ENCODE assay signal across 20 cellular contexts in genomic region chr1:245571872-245572294, GRCh38.
DNase-seq lines count a peak whose midpoint lies in the region; TF ChIP-seq lines count a peak whose summit lies in the region.
"Had no signal": no experiment of that assay in that cellular context is flagged by ENCODE, and none has a peak within 500 bp of the region (broad histone marks: within the 10 kb centered on the region; RNA-seq: fewer than 3 reads in every experiment).

No MANE protein-coding gene starts in this region.

- H3F3A ChIP-seq in SK-N-SH (replicated peaks; ENCODE audit: insufficient read depth) (no peaks in the 10 kb centered on the region), smooth muscle cell (ENCODE audit: low read depth) (peaks cover 8% of the 10 kb centered on the region)

- no peak overlapping the region for H2BK5ac ChIP-seq in mesenchymal stem cell (ENCODE audit: low read depth, low read length, poor library complexity, severe bottlenecking)

- peak overlapping the region in 1 of 2 experiments; percentile 9 for H3K14ac ChIP-seq in mesenchymal stem cell (ENCODE audit: low read length in 2 of 2)

- H3K79me2 ChIP-seq in SK-N-SH (ENCODE audit: insufficient read depth) (no peaks in the 10 kb centered on the region), smooth muscle cell (ENCODE audit: low read depth) (peaks cover 30% of the 10 kb centered on the region)

- TF ChIP-seq RAD21 in SK-N-SH (IDR thresholded peaks at IDR 0.05; ENCODE audit: low read length): peak; percentile 44

- DNase-seq in NCI-H146 (lab: John Stamatoyannopoulos, UW) (peak; percentile 57), NCI-H146 treated with DMSO at 0.1 percent for 48 hours (lab: John Stamatoyannopoulos, UW; ENCODE audit: unreplicated experiment) (no peak), SK-N-SH (peak; percentile 82), mesenchymal stem cell (no peak), retina (peak; percentile 79), smooth muscle cell (lab: John Stamatoyannopoulos, UW; ENCODE audit: unreplicated experiment) (no peak), HT-29 (ENCODE audit: low spot score) (no peak)
- no peak for DNase-seq in activated CD4-positive, alpha-beta T cell treated with anti-CD3 and anti-CD28 coated beads, Interleukin-2, amount 50 U/mL, for 1 hour
- DNase-seq: CD8-positive, alpha-beta memory T cell; DND-41; GDM1; HCEC 1CT; MV-4-11; NCI-H1417 treated with DMSO at 0.1 percent for 48 hours; NCI-H2081; NCI-H2227 treated with DMSO at 0.1 percent for 48 hours; NCI-H524 treated with DMSO at 0.1 percent for 48 hours had no signal

- CTCF ChIA-PET in SK-N-SH (lab: Yijun Ruan, JAX): interaction anchor here (0.7 to 1.8 kb wide), 7 partner anchors 11 to 419 kb away, joined by 3 to 6 read pairs (median 4); no protein-coding TSS in a partner anchor

- H2BK12ac ChIP-seq in mesenchymal stem cell (ENCODE audit: low read length in 2 of 2): peak overlapping the region; percentile 59

- H4K8ac ChIP-seq in mesenchymal stem cell (ENCODE audit: low read length): no peak overlapping the region

- H3K4me1 ChIP-seq in SK-N-SH (ENCODE audit: control insufficient read depth in 1 of 2, insufficient read depth in 2 of 2, low read depth in 1 of 2, low read length in 1 of 2): peaks cover 0 to 54% of the 10 kb centered on the region in 2 experiments; a peak in 2 of 4 replicates
- no peaks in the 10 kb centered on the region for H3K4me1 ChIP-seq in mesenchymal stem cell (ENCODE audit: control insufficient read depth, insufficient read depth, low read depth, low read length)
- peaks cover 14% of the 10 kb centered on the region for H3K4me1 ChIP-seq in smooth muscle cell (ENCODE audit: low read depth)

- peak overlapping the region; percentile 37 to 42 for H3K18ac ChIP-seq in mesenchymal stem cell (ENCODE audit: low read depth in 1 of 2, low read length in 2 of 2)

- H2BK120ac ChIP-seq in mesenchymal stem cell (ENCODE audit: low read depth, low read length): no peak overlapping the region

- no peak overlapping the region for H3K4me3 ChIP-seq in SK-N-SH (ENCODE audit: low read depth in 2 of 2, low read length in 1 of 2)
- no peak overlapping the region for H3K4me3 ChIP-seq in mesenchymal stem cell (ENCODE audit: insufficient read depth in 1 of 2, low read depth in 1 of 2, low read length in 2 of 2)
- H3K4me3 ChIP-seq in smooth muscle cell: no peak overlapping the region
- H3K4me3 ChIP-seq: GM12878, K562 had no signal

- TF ChIP-seq CTCF in SK-N-SH (IDR thresholded peaks at IDR 0.05): no peak
- no peak for TF ChIP-seq CTCF in smooth muscle cell (IDR thresholded peaks at IDR 0.05; ENCODE audit: borderline replicate concordance, insufficient read depth, poor library complexity, severe bottlenecking)

- peak in 1 of 2 experiments; percentile 96; a peak in 2 of 4 replicates for TF ChIP-seq EP300 in SK-N-SH (IDR thresholded peaks at IDR 0.05; ENCODE audit: borderline replicate concordance in 1 of 2, low read depth in 1 of 2, low read length in 1 of 2)

- no peaks in the 10 kb centered on the region for H3K79me1 ChIP-seq in mesenchymal stem cell (replicated peaks; ENCODE audit: low read length, poor library complexity, severe bottlenecking)

- WGBS in SK-N-SH (ENCODE audit: low lambda C conversion rate): 71% methylated on average over 8 of the region's 9 CpGs
- 50% methylated on average over 9 of the region's 9 CpGs for whole genome bisulfite sequencing in mesenchymal stem cell
- 58% methylated on average over 9 of the region's 9 CpGs for WGBS in smooth muscle cell (ENCODE audit: low lambda C conversion rate)

- H4K20me1 ChIP-seq in SK-N-SH (ENCODE audit: insufficient read depth) (no peaks in the 10 kb centered on the region), smooth muscle cell (ENCODE audit: low read depth) (peaks cover 37% of the 10 kb centered on the region)

- no peaks in the 10 kb centered on the region for H3K9me2 ChIP-seq in SK-N-SH

- no peak overlapping the region for H4K91ac ChIP-seq in mesenchymal stem cell (ENCODE audit: low read length)

- H3K9ac ChIP-seq in SK-N-SH: no peak overlapping the region
- H3K9ac ChIP-seq in mesenchymal stem cell (ENCODE audit: low read length): no peak overlapping the region
- no peak overlapping the region for H3K9ac ChIP-seq in smooth muscle cell (ENCODE audit: low read depth)

- H2AFZ ChIP-seq in SK-N-SH (ENCODE audit: low read depth) (no peak overlapping the region), mesenchymal stem cell (ENCODE audit: low read depth, low read length) (no peak overlapping the region), smooth muscle cell (ENCODE audit: low read depth) (no peak overlapping the region)

- no peak overlapping the region for H2BK15ac ChIP-seq in mesenchymal stem cell (ENCODE audit: low read depth, poor library complexity, severe bottlenecking)

- no peak overlapping the region for H3K4ac ChIP-seq in mesenchymal stem cell (ENCODE audit: low read depth in 1 of 2, low read length in 2 of 2)

- no peak overlapping the region for H3K23ac ChIP-seq in mesenchymal stem cell (ENCODE audit: low read length in 2 of 2)

- H3K4me2 ChIP-seq in SK-N-SH (no peak overlapping the region), mesenchymal stem cell (ENCODE audit: low read length, poor library complexity, severe bottlenecking) (no peak overlapping the region), smooth muscle cell (no peak overlapping the region)

- POLR2A ChIA-PET in SK-N-SH (lab: Yijun Ruan, JAX): interaction anchor here (1.0 to 1.3 kb wide), 3 partner anchors 21 to 415 kb away, joined by 3 to 4 read pairs (median 3); no protein-coding TSS in a partner anchor

- peaks cover 0 to 4% of the 10 kb centered on the region in 2 experiments for H3K36me3 ChIP-seq in SK-N-SH (replicated peaks in 1 of 2; ENCODE audit: control insufficient read depth in 1 of 2, insufficient read depth in 2 of 2, low read length in 1 of 2)
- H3K36me3 ChIP-seq in mesenchymal stem cell (ENCODE audit: control insufficient read depth in 1 of 2, insufficient read depth in 2 of 2, low read depth in 1 of 2, low read length in 2 of 2): no peaks in the 10 kb centered on the region
- no peaks in the 10 kb centered on the region for H3K36me3 ChIP-seq in smooth muscle cell (ENCODE audit: low read depth)

- no peaks in the 10 kb centered on the region for H3K9me3 ChIP-seq in SK-N-SH
- H3K9me3 ChIP-seq in mesenchymal stem cell (ENCODE audit: control insufficient read depth, low read length): no peaks in the 10 kb centered on the region
- H3K9me3 ChIP-seq in smooth muscle cell (replicated peaks; ENCODE audit: low read depth): no peaks in the 10 kb centered on the region

- H3K27ac ChIP-seq in SK-N-SH (ENCODE audit: low read depth in 2 of 2, low read length in 1 of 2): peak overlapping the region in 1 of 2 experiments; percentile 96; a peak in 2 of 4 replicates
- H3K27ac ChIP-seq in mesenchymal stem cell (ENCODE audit: low read length, poor library complexity, severe bottlenecking): no peak overlapping the region
- H3K27ac ChIP-seq in smooth muscle cell (ENCODE audit: low read depth): no peak overlapping the region
- H3K27ac ChIP-seq: 22Rv1 had no signal

- no peak overlapping the region for H2AK5ac ChIP-seq in mesenchymal stem cell (ENCODE audit: low read length, severe bottlenecking)

- H3K27me3 ChIP-seq in SK-N-SH (ENCODE audit: insufficient read depth) (no peaks in the 10 kb centered on the region), mesenchymal stem cell (ENCODE audit: control insufficient read depth in 1 of 2, insufficient read depth in 1 of 2, low read length in 2 of 2) (peaks cover 0 to 26% of the 10 kb centered on the region in 2 experiments), smooth muscle cell (ENCODE audit: low read depth) (no peaks in the 10 kb centered on the region)

TF ChIP-seq in SK-N-SH, 30 proteins besides CTCF, POLR2A, EP300 and RAD21:
- TF ChIP-seq RCOR1 (IDR thresholded peaks at IDR 0.05; ENCODE audit: low read length) (peak; percentile 84; the same call in 1 of the 2 replicates), RFX5 (IDR thresholded peaks at IDR 0.05; ENCODE audit: low read length) (no peak), CHD2 (IDR thresholded peaks at IDR 0.05; ENCODE audit: low read length, partially characterized antibody) (peak; percentile 79), FOXJ3 (CRISPR knock-in tag; IDR thresholded peaks at IDR 0.05) (peak; percentile 98), GABPA (IDR thresholded peaks at IDR 0.05; ENCODE audit: low read depth) (no peak), MXI1 (IDR thresholded peaks at IDR 0.05; ENCODE audit: low read depth, low read length) (peak; percentile 89), GATA2 (CRISPR knock-in tag; IDR thresholded peaks at IDR 0.05) (peak; percentile 95), TCF12 (IDR thresholded peaks at IDR 0.05) (peak; percentile 59; the same call in 1 of the 2 replicates)

Comparison
In these comparisons a context has a peak if more than half of its experiments do, and no peak if none do; other contexts are left out.
1. DNase-seq: peak in NCI-H146 (single experiment), SK-N-SH (single experiment) and retina (single experiment); none in NCI-H146 treated with DMSO at 0.1 percent for 48 hours (single experiment), mesenchymal stem cell (single experiment), smooth muscle cell (single experiment), activated CD4-positive, alpha-beta T cell treated with anti-CD3 and anti-CD28 coated beads, Interleukin-2, amount 50 U/mL, for 1 hour (single experiment) and HT-29 (single experiment).